ENCODE assay signal across 24 cellular contexts in genomic region chrY:12230921-12231320, GRCh38.
"Had no signal": no experiment of that assay in that cellular context is flagged by ENCODE, and none has a peak within 500 bp of the region (broad histone marks: within the 10 kb centered on the region; RNA-seq: fewer than 3 reads in every experiment).

No MANE protein-coding gene starts in this region.

- FAIRE-seq: colon, frontal cortex, keratinocyte, urothelium cell line had no signal

- DNase-seq: effector CD8-positive, alpha-beta T cell; endodermal cell; erythroblast; esophagus squamous epithelium; hypothalamus; left ventricle myocardium superior; lower lobe of right lung; naive thymus-derived CD8-positive, alpha-beta T cell; nephron progenitor cell; nucleus accumbens; posterior cingulate gyrus; psoas muscle; right cardiac atrium; stimulated activated CD4-positive, alpha-beta T cell treated with anti-CD3 and anti-CD28 coated beads, Interleukin-15, amount 100 ng/mL, for 24 hours; stimulated activated CD4-positive, alpha-beta T cell treated with anti-CD3 and anti-CD28 coated beads, Interleukin-2, amount 100 ng/mL, for 48 hours; stimulated activated naive B cell treated with anti-CD40 and anti-IgM and Interleukin-4, amounts not matched to agents 10 μg/mL and 1 μg/mL and 100 μg/mL, for 72 hours; upper lobe of left lung had no signal

- H3K9me3 ChIP-seq: esophagus squamous epithelium, lower lobe of right lung, psoas muscle, thoracic aorta, tibial nerve, upper lobe of left lung had no signal

- H3K4me3 ChIP-seq: esophagus squamous epithelium, lower lobe of right lung, psoas muscle, skin epidermis, thoracic aorta, tibial nerve, upper lobe of left lung had no signal

- H3K27me3 ChIP-seq: esophagus squamous epithelium, tibial nerve, upper lobe of left lung had no signal

- H3K4me1 ChIP-seq: esophagus squamous epithelium, lower lobe of right lung, psoas muscle, tibial nerve, upper lobe of left lung had no signal

- H3K36me3 ChIP-seq: esophagus squamous epithelium, lower lobe of right lung, thoracic aorta, tibial nerve, upper lobe of left lung had no signal

- ATAC-seq: left ventricle myocardium superior; lower lobe of right lung; naive thymus-derived CD8-positive, alpha-beta T cell; psoas muscle; right cardiac atrium; stimulated activated naive B cell treated with anti-CD40 and anti-IgM and Interleukin-4, amounts not matched to agents 10 μg/mL and 1 μg/mL and 100 μg/mL, for 72 hours had no signal
